26 cellular contexts compared by ENCODE assay signal in genomic region chr13:105219636-105220035, GRCh38.
DNase-seq lines count a peak whose midpoint lies in the region; ATAC-seq, FAIRE-seq and TF ChIP-seq lines count a peak whose summit lies in the region.
"Had no signal": no experiment of that assay in that cellular context is flagged by ENCODE, and none has a peak within 500 bp of the region (broad histone marks: within the 10 kb centered on the region; RNA-seq: fewer than 3 reads in every experiment).

No MANE protein-coding gene starts in this region.

- H3K9ac ChIP-seq in fibroblast of lung (ENCODE audit: insufficient read depth, low read length) (no peak overlapping the region), SK-N-SH (no peak overlapping the region)

- H3K4me2 ChIP-seq in fibroblast of lung (ENCODE audit: extremely low read depth, insufficient read depth, low read length) (no peak overlapping the region), SK-N-SH (no peak overlapping the region)

- CTCF ChIA-PET in SK-N-SH (lab: Yijun Ruan, JAX), result interaction anchor here (1.1 kb wide), 1 partner anchor 54 kb away, joined by 3 read pairs; no protein-coding TSS in a partner anchor

- H3K4me3 Mint-ChIP-seq in HFFc6 (peak overlapping the region; percentile 44; the same call in 1 of the 2 replicates), osteocyte (ENCODE audit: unreplicated experiment) (no peak overlapping the region)
- H3K4me3 Mint-ChIP-seq: CD4-positive, CD25-positive, alpha-beta regulatory T cell; IgD-negative memory B cell had no signal

- peaks cover 6% of the 10 kb centered on the region; the same call in 1 of the 2 replicates for H3K36me3 Mint-ChIP-seq in HFFc6 (ENCODE audit: low read depth)
- H3K36me3 Mint-ChIP-seq in osteocyte (ENCODE audit: unreplicated experiment), result no peaks in the 10 kb centered on the region
- H3K36me3 Mint-ChIP-seq: CD4-positive, CD25-positive, alpha-beta regulatory T cell; IgD-negative memory B cell had no signal

- WGBS in SK-N-SH (ENCODE audit: low lambda C conversion rate), result 56% methylated on average over 1 of the region's 1 CpG

- H3K79me2 ChIP-seq in fibroblast of lung (ENCODE audit: control insufficient read depth, insufficient read depth, low read length), result no peaks in the 10 kb centered on the region
- no peaks in the 10 kb centered on the region for H3K79me2 ChIP-seq in SK-N-SH (ENCODE audit: insufficient read depth)

- H3K9me2 ChIP-seq in SK-N-SH, result no peaks in the 10 kb centered on the region

- H3K27me3 Mint-ChIP-seq in HFFc6 (ENCODE audit: insufficient read depth) (no peaks in the 10 kb centered on the region; the same call in 1 of the 2 replicates), osteocyte (ENCODE audit: unreplicated experiment) (no peaks in the 10 kb centered on the region)
- H3K27me3 Mint-ChIP-seq: CD4-positive, CD25-positive, alpha-beta regulatory T cell; IgD-negative memory B cell had no signal

- TF ChIP-seq CTCF in HFFc6 (IDR thresholded peaks at IDR 0.05) (no peak), brain microvascular endothelial cell (IDR thresholded peaks at IDR 0.05; ENCODE audit: low read depth, low read length, missing control alignments) (no peak), fibroblast of lung (conservative IDR thresholded peaks at IDR 0.05 in 1 of 2, IDR thresholded peaks at IDR 0.05 in 1 of 2; ENCODE audit: low read depth in 1 of 2, low read length in 2 of 2) (no peak), osteocyte (IDR thresholded peaks at IDR 0.05) (no peak), SK-N-SH (IDR thresholded peaks at IDR 0.05) (no peak)

- H3F3A ChIP-seq in SK-N-SH (replicated peaks; ENCODE audit: insufficient read depth), result no peaks in the 10 kb centered on the region

- in situ Hi-C loops in brain microvascular endothelial cell (cut with HindIII; ENCODE audit: low pct_ligation_motif_present, low sequenced_read_pairs), result no loop called here

- H3K27me3 ChIP-seq in brain microvascular endothelial cell (replicated peaks) (no peaks in the 10 kb centered on the region), fibroblast of lung (ENCODE audit: control insufficient read depth, insufficient read depth, low read length) (no peaks in the 10 kb centered on the region), SK-N-SH (ENCODE audit: insufficient read depth) (no peaks in the 10 kb centered on the region)
- H3K27me3 ChIP-seq: SJCRH30 had no signal

- H3K9me3 ChIP-seq in fibroblast of lung (ENCODE audit: control insufficient read depth, insufficient read depth, low read depth, low read length), result no peaks in the 10 kb centered on the region
- no peaks in the 10 kb centered on the region for H3K9me3 ChIP-seq in SK-N-SH
- H3K9me3 ChIP-seq: HAP-1, SJCRH30 had no signal

- ATAC-seq in GM18502 (IDR thresholded peaks at IDR 0.05; ENCODE audit: poor library complexity, unreplicated experiment), result no peak
- ATAC-seq: Panc1 had no signal

- H3K36me3 ChIP-seq in brain microvascular endothelial cell (replicated peaks) (no peaks in the 10 kb centered on the region), fibroblast of lung (ENCODE audit: control insufficient read depth, insufficient read depth, low read length) (no peaks in the 10 kb centered on the region), SK-N-SH (replicated peaks in 1 of 2; ENCODE audit: control insufficient read depth in 1 of 2, insufficient read depth in 2 of 2, low read length in 1 of 2) (no peaks in the 10 kb centered on the region)
- H3K36me3 ChIP-seq: HAP-1, SJCRH30 had no signal

- H4K20me1 ChIP-seq in fibroblast of lung (ENCODE audit: control insufficient read depth, extremely low read depth, insufficient read depth, low read length) (no peaks in the 10 kb centered on the region), SK-N-SH (ENCODE audit: insufficient read depth) (0 out of 2 replicates have a peak, but pooled peaks cover 2% of the 10 kb centered on the region)

- DNase-seq in HFFc6, result no peak
- DNase-seq in brain microvascular endothelial cell, result no peak
- peak; percentile 47 to 58 for DNase-seq in fibroblast of lung (ENCODE audit: low read depth in 2 of 2)
- DNase-seq in osteocyte (ENCODE audit: extremely low spot score, unreplicated experiment), result no peak
- DNase-seq in SK-N-SH, result no peak
- no peak for DNase-seq in erythroblast (lab: John Stamatoyannopoulos, UW)
- no peak for DNase-seq in GM19239 (ENCODE audit: insufficient read length, low spot score)
- DNase-seq: CD4-positive, CD25-positive, alpha-beta regulatory T cell; COR-L47; DMS 273 treated with DMSO at 0.1 percent for 48 hours; DMS79 treated with DMSO at 0.1 percent for 48 hours; NCI-H1105; NCI-H146; NCI-H2029 treated with DMSO at 0.1 percent for 48 hours; NCI-H2171; NCI-H345; NCI-H524 treated with DMSO at 0.1 percent for 48 hours; NCI-H82; SJCRH30 had no signal

- H2AFZ ChIP-seq in fibroblast of lung (ENCODE audit: low read length) (no peak overlapping the region), SK-N-SH (ENCODE audit: low read depth) (no peak overlapping the region)

- H3K4me3 ChIP-seq in brain microvascular endothelial cell (ENCODE audit: low read depth, low read length) (no peak overlapping the region), fibroblast of lung (replicated peaks in 1 of 4; ENCODE audit: control extremely low read depth in 1 of 4, insufficient read depth in 1 of 4, low read depth in 3 of 4, low read length in 4 of 4) (no peak overlapping the region), SK-N-SH (ENCODE audit: low read depth in 2 of 2, low read length in 1 of 2) (no peak overlapping the region)
- H3K4me3 ChIP-seq: HAP-1, SJCRH30 had no signal

- H3K9me3 Mint-ChIP-seq in HFFc6 (peaks cover 4% of the 10 kb centered on the region; the same call in 1 of the 2 replicates), osteocyte (ENCODE audit: unreplicated experiment) (no peaks in the 10 kb centered on the region)

- POLR2A ChIA-PET in SK-N-SH (lab: Yijun Ruan, JAX), result no interaction called here

- H3K4me1 ChIP-seq in fibroblast of lung (ENCODE audit: control insufficient read depth, extremely low read depth, insufficient read depth, low read length), result no peaks in the 10 kb centered on the region
- H3K4me1 ChIP-seq in SK-N-SH (ENCODE audit: control insufficient read depth in 1 of 2, insufficient read depth in 2 of 2, low read depth in 1 of 2, low read length in 1 of 2), result no peaks in the 10 kb centered on the region; a peak in 1 of 4 replicates
- H3K4me1 ChIP-seq: HAP-1 had no signal

- no peak for TF ChIP-seq RAD21 in SK-N-SH (IDR thresholded peaks at IDR 0.05; ENCODE audit: low read length)

- no peak for TF ChIP-seq POLR2A in erythroblast (IDR thresholded peaks at IDR 0.05; ENCODE audit: low read length)

- FAIRE-seq in GM19239 (lab: Jason Lieb, UNC), result no peak
- FAIRE-seq: G401.6, GM12892, GM18507 had no signal

- H3K4me1 Mint-ChIP-seq in HFFc6 (ENCODE audit: low read depth) (peaks cover 55% of the 10 kb centered on the region; the same call in 1 of the 2 replicates), osteocyte (ENCODE audit: unreplicated experiment) (peaks cover 28% of the 10 kb centered on the region)
- H3K4me1 Mint-ChIP-seq: CD4-positive, CD25-positive, alpha-beta regulatory T cell; IgD-negative memory B cell had no signal

- H3K27ac Mint-ChIP-seq in HFFc6 (no peak overlapping the region; the same call in 1 of the 2 replicates), osteocyte (ENCODE audit: unreplicated experiment) (peak overlapping the region; percentile 66)
- H3K27ac Mint-ChIP-seq: CD4-positive, CD25-positive, alpha-beta regulatory T cell; IgD-negative memory B cell had no signal

- H3K27ac ChIP-seq in brain microvascular endothelial cell (peak overlapping the region; percentile 65), fibroblast of lung (ENCODE audit: insufficient read depth, low read length) (no peak overlapping the region), SK-N-SH (ENCODE audit: low read depth in 2 of 2, low read length in 1 of 2) (no peak overlapping the region)
- H3K27ac ChIP-seq: SJCRH30 had no signal

- TF ChIP-seq EP300 in SK-N-SH (IDR thresholded peaks at IDR 0.05; ENCODE audit: borderline replicate concordance in 1 of 2, low read depth in 1 of 2, low read length in 1 of 2), result no peak

TF ChIP-seq in SK-N-SH, 30 proteins besides CTCF, POLR2A, EP300 and RAD21:
- TF ChIP-seq GABPA (IDR thresholded peaks at IDR 0.05; ENCODE audit: low read depth) (no peak), NFIC (IDR thresholded peaks at IDR 0.05; ENCODE audit: borderline replicate concordance) (no peak), NRF1 (IDR thresholded peaks at IDR 0.05; ENCODE audit: low read depth, low read length) (no peak), ELF1 (IDR thresholded peaks at IDR 0.05) (no peak)

Comparison
In these comparisons a context has a peak if more than half of its experiments do, and no peak if none do; other contexts are left out.
1. DNase-seq: peak in fibroblast of lung (2 of 2); none in HFFc6 (single experiment), brain microvascular endothelial cell (single experiment), osteocyte (single experiment), SK-N-SH (single experiment), erythroblast (0 of 2) and GM19239 (single experiment).